Comparison of ENCODE assay signal across 21 cellular contexts in genomic region chr6:83265384-83265783, GRCh38.
DNase-seq lines count a peak whose midpoint lies in the region; ATAC-seq and TF ChIP-seq lines count a peak whose summit lies in the region.
"Had no signal": no experiment of that assay in that cellular context is flagged by ENCODE, and none has a peak within 500 bp of the region (broad histone marks: within the 10 kb centered on the region; RNA-seq: fewer than 3 reads in every experiment).

No MANE protein-coding gene starts in this region.

- H3K27ac Mint-ChIP-seq in chondrocyte (ENCODE audit: unreplicated experiment) = peak overlapping the region; percentile 32
- no peak overlapping the region for H3K27ac Mint-ChIP-seq in natural killer cell
- H3K27ac Mint-ChIP-seq: activated naive CD8-positive, alpha-beta T cell treated with anti-CD3 and anti-CD28 coated beads, Interleukin-2, amount 50 U/mL, for 24 hours; progenitor cell of endocrine pancreas; stimulated activated naive CD8-positive, alpha-beta T cell treated with anti-CD3 and anti-CD28 coated beads, Interleukin-15, Interleukin-2, amounts not matched to agents 100 ng/mL and 50 ng/mL, for 24 hours had no signal

- H3K4me1 Mint-ChIP-seq in chondrocyte (ENCODE audit: low read depth) = peaks cover 43% of the 10 kb centered on the region
- no peaks in the 10 kb centered on the region for H3K4me1 Mint-ChIP-seq in natural killer cell
- H3K4me1 Mint-ChIP-seq: activated naive CD8-positive, alpha-beta T cell treated with anti-CD3 and anti-CD28 coated beads, Interleukin-2, amount 50 U/mL, for 24 hours had no signal

- no peaks in the 10 kb centered on the region for H3K27me3 Mint-ChIP-seq in chondrocyte (ENCODE audit: low read depth)
- peaks cover 0 to 2% of the 10 kb centered on the region in 2 donors for H3K27me3 Mint-ChIP-seq in natural killer cell (ENCODE audit: low read depth in 2 of 2)
- H3K27me3 Mint-ChIP-seq: progenitor cell of endocrine pancreas had no signal

- intact Hi-C loops in left lung (cut with DNase I) (no loop called here), natural killer cell (cut with micrococcal nuclease) (no loop called here)

- H3K4me3 Mint-ChIP-seq in chondrocyte (ENCODE audit: unreplicated experiment) (no peak overlapping the region), natural killer cell (no peak overlapping the region)
- H3K4me3 Mint-ChIP-seq: activated naive CD8-positive, alpha-beta T cell treated with anti-CD3 and anti-CD28 coated beads, Interleukin-2, amount 50 U/mL, for 24 hours; stimulated activated naive CD8-positive, alpha-beta T cell treated with anti-CD3 and anti-CD28 coated beads, Interleukin-15, Interleukin-2, amounts not matched to agents 100 ng/mL and 50 ng/mL, for 24 hours had no signal

- no peaks in the 10 kb centered on the region for H3K36me3 ChIP-seq in MG63
- H3K36me3 ChIP-seq in kidney epithelial cell (ENCODE audit: control insufficient read depth, insufficient read depth, low read length) = no peaks in the 10 kb centered on the region
- no peaks in the 10 kb centered on the region for H3K36me3 ChIP-seq in left lung
- H3K36me3 ChIP-seq: colonic mucosa, uterus had no signal

- H3K4me3 ChIP-seq in MG63 = no peak overlapping the region
- H3K4me3 ChIP-seq in kidney epithelial cell (ENCODE audit: low read depth, low read length) = no peak overlapping the region
- H3K4me3 ChIP-seq in left lung = no peak overlapping the region
- H3K4me3 ChIP-seq: colonic mucosa, SK-N-MC, uterus had no signal

- TF ChIP-seq CTCF in chondrocyte (IDR thresholded peaks at IDR 0.05) (no peak), kidney epithelial cell (IDR thresholded peaks at IDR 0.05; ENCODE audit: insufficient read depth, low read length, poor library complexity, severe bottlenecking) (no peak), left lung (IDR thresholded peaks at IDR 0.05) (no peak), natural killer cell (IDR thresholded peaks at IDR 0.05) (no peak)

- ATAC-seq in GM19463 (IDR thresholded peaks at IDR 0.05; ENCODE audit: unreplicated experiment) (no peak), left lung (no peak), natural killer cell (no peak)
- ATAC-seq: activated naive CD8-positive, alpha-beta T cell treated with anti-CD3 and anti-CD28 coated beads, Interleukin-2, amount 50 U/mL, for 24 hours had no signal

- H3K27ac ChIP-seq in left lung = no peak overlapping the region
- H3K27ac ChIP-seq: colonic mucosa, SK-N-MC, uterus had no signal

- peaks cover 10% of the 10 kb centered on the region for H3K36me3 Mint-ChIP-seq in chondrocyte (ENCODE audit: low read depth)
- no peaks in the 10 kb centered on the region for H3K36me3 Mint-ChIP-seq in natural killer cell

- no peaks in the 10 kb centered on the region for H3K4me1 ChIP-seq in left lung
- H3K4me1 ChIP-seq: colonic mucosa, uterus had no signal

- peak; percentile 47 for DNase-seq in Daoy (ENCODE audit: low read depth)
- DNase-seq in MG63 = peak; percentile 43
- DNase-seq in chondrocyte (ENCODE audit: low spot score) = no peak
- DNase-seq in kidney epithelial cell (ENCODE audit: low read depth) = peak; percentile 1
- no peak for DNase-seq in left lung
- DNase-seq in natural killer cell = no peak
- no peak for DNase-seq in dermis blood vessel endothelial cell
- DNase-seq: activated CD4-positive, alpha-beta T cell treated with anti-CD3 and anti-CD28 coated beads, Interleukin-2, amount 50 U/mL, for 1 hour; activated naive CD8-positive, alpha-beta T cell treated with anti-CD3 and anti-CD28 coated beads, Interleukin-2, amount 50 U/mL, for 24 hours; activated T-cell treated with anti-CD3 and anti-CD28 coated beads, Interleukin-2, amount 50 U/mL, for 1 hour; AML-193; colonic mucosa; KG1; NCI-H1436 treated with DMSO at 0.1 percent for 48 hours; NCI-H510A treated with DMSO at 0.1 percent for 48 hours; stimulated activated CD4-positive, alpha-beta T cell treated with anti-CD3 and anti-CD28 coated beads, Interleukin-12 subunit alpha, Interleukin-12 subunit beta, amount 100 ng/mL, for 4 hours; uterus had no signal

- H3K27me3 ChIP-seq in MG63 (no peaks in the 10 kb centered on the region), kidney epithelial cell (ENCODE audit: control insufficient read depth, insufficient read depth, low read length) (no peaks in the 10 kb centered on the region), left lung (no peaks in the 10 kb centered on the region)
- H3K27me3 ChIP-seq: colonic mucosa, uterus had no signal

- H3K9me3 ChIP-seq in MG63 (no peaks in the 10 kb centered on the region), left lung (peaks cover 0 to 2% of the 10 kb centered on the region in 2 donors)
- H3K9me3 ChIP-seq: colonic mucosa, uterus had no signal

- H3K9me3 Mint-ChIP-seq in chondrocyte (ENCODE audit: low read depth) (peaks cover 4% of the 10 kb centered on the region), natural killer cell (peaks cover 0 to 3% of the 10 kb centered on the region in 2 donors)
- H3K9me3 Mint-ChIP-seq: activated naive CD8-positive, alpha-beta T cell treated with anti-CD3 and anti-CD28 coated beads, Interleukin-2, amount 50 U/mL, for 24 hours; stimulated activated naive CD8-positive, alpha-beta T cell treated with anti-CD3 and anti-CD28 coated beads, Interleukin-15, Interleukin-2, amounts not matched to agents 100 ng/mL and 50 ng/mL, for 24 hours had no signal

Comparison
In these comparisons a context has a peak if more than half of its experiments do, and no peak if none do; other contexts are left out.
1. DNase-seq: peak in Daoy (single experiment), MG63 (single experiment) and kidney epithelial cell (single experiment); none in chondrocyte (single experiment), left lung (0 of 2), natural killer cell (single experiment) and dermis blood vessel endothelial cell (single experiment).